In the genomic region with DNA sequence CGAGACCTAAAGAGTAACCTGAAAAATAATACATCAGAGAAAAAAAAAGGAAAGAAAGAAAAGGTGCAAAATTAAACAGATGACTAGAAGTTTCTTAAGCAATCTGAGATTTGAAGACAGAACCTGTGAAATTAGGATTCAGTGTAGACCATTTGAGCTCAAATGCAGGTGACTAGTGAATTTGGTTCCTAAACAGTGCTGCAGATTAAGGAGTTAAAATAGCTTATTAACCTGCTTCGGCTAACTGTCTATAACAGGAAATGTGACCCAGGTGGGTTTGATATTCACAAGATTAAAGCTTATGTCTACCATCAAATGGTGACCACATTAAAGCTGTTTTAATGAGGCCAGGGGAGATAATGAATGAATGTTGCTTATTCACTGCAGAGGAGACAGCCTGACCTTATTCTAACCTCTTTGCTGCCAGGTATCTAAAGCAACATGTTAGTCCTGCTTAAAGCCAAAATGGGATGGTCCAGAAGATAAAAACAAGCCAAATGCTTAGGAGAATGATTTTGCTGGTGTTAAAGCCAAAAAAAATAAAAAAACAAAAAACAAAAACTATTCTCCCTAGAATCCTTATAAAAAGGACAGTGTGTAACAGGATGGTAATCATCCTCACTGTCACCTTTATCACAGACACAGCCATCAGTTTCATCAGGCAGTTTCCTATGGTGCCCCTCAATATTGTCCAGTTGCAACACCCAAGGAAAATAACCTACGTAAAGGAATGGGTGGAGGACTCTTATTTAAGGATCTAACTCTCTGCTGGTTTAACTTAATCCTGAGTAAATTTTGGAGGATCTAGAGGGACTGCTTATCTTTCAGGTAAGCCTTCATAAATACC, we compare ENCODE assay signal across 30 cellular contexts.
"Had no signal": no experiment of that assay in that cellular context is flagged by ENCODE, and none has a peak within 500 bp of the region (broad histone marks: within the 10 kb centered on the region; RNA-seq: fewer than 3 reads in every experiment).

No MANE protein-coding gene starts in this region.

- H3K4me3 ChIP-seq: lower lobe of right lung, neural progenitor cell, ovary, right atrium auricular region, skin epidermis, stomach, testis, thyroid gland, transverse colon, upper lobe of left lung, vagina had no signal

- H3K4me1 ChIP-seq: lower lobe of right lung, neural progenitor cell, testis, thyroid gland, transverse colon, vagina had no signal

- H3K27ac ChIP-seq: lower lobe of right lung, neural progenitor cell, neutrophil, ovary, right atrium auricular region, skin epidermis, stomach, testis, thyroid gland, transverse colon, upper lobe of left lung, vagina had no signal

- H3K27me3 ChIP-seq: neural progenitor cell, neutrophil, ovary, right atrium auricular region, stomach, testis, thyroid gland, transverse colon, upper lobe of left lung, vagina had no signal

- DNase-seq: hippocampal formation; kidney glomerular epithelial cell; left cardiac atrium; lower lobe of right lung; mammary epithelial cell; mesenchymal stem cell; naive B cell; natural killer cell; nephron progenitor cell; occipital lobe; ovary; stimulated activated CD4-positive, alpha-beta T cell treated with anti-CD3 and anti-CD28 coated beads, Interleukin-12 subunit alpha, Interleukin-12 subunit beta, amount 100 ng/mL, for 4 hours; stimulated activated CD4-positive, alpha-beta T cell treated with anti-CD3 and anti-CD28 coated beads, Interleukin-15, amount 100 ng/mL, for 24 hours; stimulated activated CD4-positive, alpha-beta T cell treated with anti-CD3 and anti-CD28 coated beads, Interleukin-2, amount 100 ng/mL, for 24 hours; stimulated activated CD4-positive, alpha-beta T cell treated with anti-CD3 and anti-CD28 coated beads, Interleukin-4, amount 100 ng/mL, for 1 hour; stimulated activated naive B cell treated with anti-CD40 and anti-IgM and Interleukin-4, amounts not matched to agents 10 μg/mL and 1 μg/mL and 100 μg/mL, for 72 hours; stimulated activated naive CD8-positive, alpha-beta T cell treated with anti-CD3 and anti-CD28 coated beads, Interleukin-15, Interleukin-2, amounts not matched to agents 100 U/mL and 50 U/mL, for 24 hours; stomach; testis; thyroid gland; transverse colon; upper lobe of left lung had no signal

- H3K4me2 ChIP-seq: neural progenitor cell had no signal

- H3K9me3 ChIP-seq: lower lobe of right lung, neutrophil, ovary, right atrium auricular region, stomach, testis, thyroid gland, transverse colon, upper lobe of left lung, vagina had no signal

- H3K36me3 ChIP-seq: lower lobe of right lung, neural progenitor cell, neutrophil, ovary, right atrium auricular region, stomach, thyroid gland, transverse colon, upper lobe of left lung, vagina had no signal

- H2AFZ ChIP-seq: neural progenitor cell had no signal

- H3K9ac ChIP-seq: neural progenitor cell had no signal

- ATAC-seq: left lobe of liver; lower lobe of right lung; natural killer cell; sciatic nerve; stimulated activated naive B cell treated with anti-CD40 and anti-IgM and Interleukin-4, amounts not matched to agents 10 μg/mL and 1 μg/mL and 100 μg/mL, for 72 hours; stimulated activated naive CD8-positive, alpha-beta T cell treated with anti-CD3 and anti-CD28 coated beads, Interleukin-15, Interleukin-2, amounts not matched to agents 100 U/mL and 50 U/mL, for 24 hours had no signal

- FAIRE-seq: keratinocyte had no signal
